In the genomic region with DNA sequence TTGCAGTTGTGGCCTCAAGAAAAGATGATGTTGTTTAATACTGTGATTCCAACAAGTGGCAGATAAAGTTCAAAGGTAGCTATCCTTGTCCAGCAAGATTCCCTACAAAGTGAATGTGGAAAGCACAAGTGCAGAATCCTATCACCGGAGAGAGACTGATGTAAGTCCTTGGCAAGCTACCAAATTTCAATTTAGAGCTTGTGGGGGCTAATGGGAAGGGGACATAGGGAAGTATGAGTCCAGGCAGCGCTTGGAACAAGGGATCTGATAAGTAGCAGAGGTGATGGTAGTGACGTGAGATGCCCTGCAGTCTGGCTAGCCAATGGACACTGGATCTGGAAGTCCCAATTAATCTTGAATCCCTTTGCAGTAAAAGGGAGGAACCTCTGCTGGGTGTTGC, we compare ENCODE assay signal across 22 cellular contexts.
DNase-seq lines count a peak whose midpoint lies in the region; ATAC-seq and TF ChIP-seq lines count a peak whose summit lies in the region.
"Had no signal": no experiment of that assay in that cellular context is flagged by ENCODE, and none has a peak within 500 bp of the region (broad histone marks: within the 10 kb centered on the region; RNA-seq: fewer than 3 reads in every experiment).

No MANE protein-coding gene starts in this region.

- H3K4ac ChIP-seq in mesendoderm (ENCODE audit: low read depth, low read length) = no peak overlapping the region

- ATAC-seq in HG02840 (IDR thresholded peaks at IDR 0.05; ENCODE audit: low FRiP score, unreplicated experiment) (no peak), GM21786 (IDR thresholded peaks at IDR 0.05; ENCODE audit: unreplicated experiment) (no peak)
- ATAC-seq: GM23338, HCT116, HepG2, T-cell had no signal

- H2BK15ac ChIP-seq in mesendoderm (replicated peaks; ENCODE audit: low read depth) = no peak overlapping the region

- no peak overlapping the region for H3K27ac ChIP-seq in HEK293 (ENCODE audit: extremely low read depth, low read depth, low read length)
- no peak overlapping the region for H3K27ac ChIP-seq in mesendoderm (ENCODE audit: low read depth, low read length)
- H3K27ac ChIP-seq: SK-N-MC had no signal

- H3K18ac ChIP-seq in mesendoderm (ENCODE audit: low read length) = no peak overlapping the region

- WGBS in mesendoderm (ENCODE audit: extremely low coverage, insufficient coverage, low lambda C conversion rate) = no CpG with 5 or more reads among the region's 3 CpGs

- H4K8ac ChIP-seq in mesendoderm (ENCODE audit: low read depth, low read length) = no peak overlapping the region

- CTCF ChIA-PET in HEK293 (lab: Yijun Ruan, JAX) = interaction anchor here (0.7 to 0.9 kb wide), 3 partner anchors 33 to 422 kb away, joined by 3 to 4 read pairs (median 3); no protein-coding TSS in a partner anchor

- H4K5ac ChIP-seq in mesendoderm (ENCODE audit: low read length) = no peak overlapping the region

- H3K4me2 ChIP-seq in mesendoderm (ENCODE audit: low read length) = no peak overlapping the region
- H3K4me2 ChIP-seq: GM23338 had no signal

- peaks cover 7% of the 10 kb centered on the region for H3K79me1 ChIP-seq in mesendoderm (ENCODE audit: low read length)

- H3K9me3 ChIP-seq in HEK293 (ENCODE audit: control insufficient read depth, insufficient read depth, low read depth, low read length) = no peaks in the 10 kb centered on the region
- H3K9me3 ChIP-seq: BE2C, Caco-2 had no signal

- POLR2A ChIA-PET in HEK293 (lab: Yijun Ruan, JAX) = no interaction called here

- no peak overlapping the region for H3K9ac ChIP-seq in mesendoderm (ENCODE audit: low read length)

- H3K56ac ChIP-seq in mesendoderm (ENCODE audit: low read length) = peak overlapping the region; percentile 42

- H3K4me3 ChIP-seq in HEK293 (ENCODE audit: low read depth, low read length) (no peak overlapping the region), mesendoderm (ENCODE audit: low read length) (no peak overlapping the region)
- H3K4me3 ChIP-seq: GM23338, SK-N-MC had no signal

- DNase-seq in NCI-H510A treated with DMSO at 0.1 percent for 48 hours (lab: John Stamatoyannopoulos, UW) = peak; percentile 86
- DNase-seq in NCI-H510A (lab: John Stamatoyannopoulos, UW) = no peak
- peak; percentile 28 for DNase-seq in NCI-H2227 treated with DMSO at 0.1 percent for 48 hours (lab: John Stamatoyannopoulos, UW)
- peak; percentile 7 for DNase-seq in mesendoderm
- no peak for DNase-seq in NCI-H1930 (lab: John Stamatoyannopoulos, UW)
- DNase-seq: BE2C; Caco-2; CD4-positive, CD25-positive, alpha-beta regulatory T cell; EL; KBM-7; NCI-H1436; NCI-H524; OCI-M1; SHP77; T-cell had no signal

- H3K27me3 ChIP-seq in mesendoderm (ENCODE audit: insufficient read depth, low read length, poor library complexity) = no peaks in the 10 kb centered on the region
- H3K27me3 ChIP-seq: BE2C had no signal

- no peak overlapping the region for H3K23ac ChIP-seq in mesendoderm (ENCODE audit: low read length)

- no peak for TF ChIP-seq CTCF in HEK293 (tag by site-specific recombination; IDR thresholded peaks at IDR 0.05)

- H3K36me3 ChIP-seq in HEK293 (ENCODE audit: control insufficient read depth in 2 of 2, insufficient read depth in 1 of 2, low read length in 2 of 2) = no peaks in the 10 kb centered on the region
- H3K36me3 ChIP-seq in mesendoderm (ENCODE audit: control insufficient read depth, insufficient read depth, low read length) = no peaks in the 10 kb centered on the region
- H3K36me3 ChIP-seq: BE2C had no signal

- no peak overlapping the region for H2BK120ac ChIP-seq in mesendoderm (ENCODE audit: low read depth, low read length)

- no peak overlapping the region for H2BK5ac ChIP-seq in mesendoderm (ENCODE audit: low read length)

- peaks cover 5% of the 10 kb centered on the region for H3K79me2 ChIP-seq in mesendoderm (ENCODE audit: control insufficient read depth, insufficient read depth, low read length)

- H3K4me1 ChIP-seq in HEK293 (ENCODE audit: control insufficient read depth, insufficient read depth, low read length) (peaks cover 5% of the 10 kb centered on the region; the same call in 1 of the 2 replicates), mesendoderm (ENCODE audit: control insufficient read depth, low read depth, low read length) (peaks cover 5% of the 10 kb centered on the region)
- H3K4me1 ChIP-seq: BE2C, Caco-2 had no signal

- H2AK5ac ChIP-seq in mesendoderm (ENCODE audit: low read length) = no peak overlapping the region

TF ChIP-seq in HEK293, 187 proteins besides CTCF, POLR2A, EP300 and RAD21:
- TF ChIP-seq TRIM28 (IDR thresholded peaks at IDR 0.05; ENCODE audit: borderline replicate concordance, low read length) = peak; percentile 92
- TF ChIP-seq ZNF211 (tag by site-specific recombination; IDR thresholded peaks at IDR 0.05; ENCODE audit: low read depth) = no peak

Comparison
In these comparisons a context has a peak if more than half of its experiments do, and no peak if none do; other contexts are left out.
1. DNase-seq: peak in NCI-H510A treated with DMSO at 0.1 percent for 48 hours (single experiment), NCI-H2227 treated with DMSO at 0.1 percent for 48 hours (single experiment) and mesendoderm (single experiment); none in NCI-H510A (single experiment) and NCI-H1930 (0 of 2).